Comparison of ENCODE assay signal across 1 cellular context in the genomic region with DNA sequence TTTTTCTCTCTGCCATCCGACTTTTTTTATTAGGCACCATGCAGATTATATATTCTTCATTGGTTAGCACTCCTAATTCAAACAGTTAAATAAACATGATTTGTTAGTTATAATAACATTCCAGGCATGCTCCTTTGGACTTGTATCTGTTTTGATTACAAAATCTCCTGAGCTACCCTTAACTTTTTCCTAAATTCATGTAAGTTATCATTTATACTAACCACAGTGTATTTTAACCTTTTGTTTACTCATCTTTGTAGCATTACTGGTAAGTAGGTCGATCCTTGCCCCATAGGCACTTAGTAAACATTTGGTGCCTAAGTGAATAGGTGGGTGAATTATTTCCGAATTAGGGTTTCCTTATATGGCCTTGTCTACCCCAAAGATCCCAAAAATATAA.
TF ChIP-seq lines count a peak whose summit lies in the region.

No MANE protein-coding gene starts in this region.

TF ChIP-seq in GM23338, 12 proteins besides CTCF, POLR2A, EP300 and RAD21 (continued from another document):
- TF ChIP-seq, protein P1, sequence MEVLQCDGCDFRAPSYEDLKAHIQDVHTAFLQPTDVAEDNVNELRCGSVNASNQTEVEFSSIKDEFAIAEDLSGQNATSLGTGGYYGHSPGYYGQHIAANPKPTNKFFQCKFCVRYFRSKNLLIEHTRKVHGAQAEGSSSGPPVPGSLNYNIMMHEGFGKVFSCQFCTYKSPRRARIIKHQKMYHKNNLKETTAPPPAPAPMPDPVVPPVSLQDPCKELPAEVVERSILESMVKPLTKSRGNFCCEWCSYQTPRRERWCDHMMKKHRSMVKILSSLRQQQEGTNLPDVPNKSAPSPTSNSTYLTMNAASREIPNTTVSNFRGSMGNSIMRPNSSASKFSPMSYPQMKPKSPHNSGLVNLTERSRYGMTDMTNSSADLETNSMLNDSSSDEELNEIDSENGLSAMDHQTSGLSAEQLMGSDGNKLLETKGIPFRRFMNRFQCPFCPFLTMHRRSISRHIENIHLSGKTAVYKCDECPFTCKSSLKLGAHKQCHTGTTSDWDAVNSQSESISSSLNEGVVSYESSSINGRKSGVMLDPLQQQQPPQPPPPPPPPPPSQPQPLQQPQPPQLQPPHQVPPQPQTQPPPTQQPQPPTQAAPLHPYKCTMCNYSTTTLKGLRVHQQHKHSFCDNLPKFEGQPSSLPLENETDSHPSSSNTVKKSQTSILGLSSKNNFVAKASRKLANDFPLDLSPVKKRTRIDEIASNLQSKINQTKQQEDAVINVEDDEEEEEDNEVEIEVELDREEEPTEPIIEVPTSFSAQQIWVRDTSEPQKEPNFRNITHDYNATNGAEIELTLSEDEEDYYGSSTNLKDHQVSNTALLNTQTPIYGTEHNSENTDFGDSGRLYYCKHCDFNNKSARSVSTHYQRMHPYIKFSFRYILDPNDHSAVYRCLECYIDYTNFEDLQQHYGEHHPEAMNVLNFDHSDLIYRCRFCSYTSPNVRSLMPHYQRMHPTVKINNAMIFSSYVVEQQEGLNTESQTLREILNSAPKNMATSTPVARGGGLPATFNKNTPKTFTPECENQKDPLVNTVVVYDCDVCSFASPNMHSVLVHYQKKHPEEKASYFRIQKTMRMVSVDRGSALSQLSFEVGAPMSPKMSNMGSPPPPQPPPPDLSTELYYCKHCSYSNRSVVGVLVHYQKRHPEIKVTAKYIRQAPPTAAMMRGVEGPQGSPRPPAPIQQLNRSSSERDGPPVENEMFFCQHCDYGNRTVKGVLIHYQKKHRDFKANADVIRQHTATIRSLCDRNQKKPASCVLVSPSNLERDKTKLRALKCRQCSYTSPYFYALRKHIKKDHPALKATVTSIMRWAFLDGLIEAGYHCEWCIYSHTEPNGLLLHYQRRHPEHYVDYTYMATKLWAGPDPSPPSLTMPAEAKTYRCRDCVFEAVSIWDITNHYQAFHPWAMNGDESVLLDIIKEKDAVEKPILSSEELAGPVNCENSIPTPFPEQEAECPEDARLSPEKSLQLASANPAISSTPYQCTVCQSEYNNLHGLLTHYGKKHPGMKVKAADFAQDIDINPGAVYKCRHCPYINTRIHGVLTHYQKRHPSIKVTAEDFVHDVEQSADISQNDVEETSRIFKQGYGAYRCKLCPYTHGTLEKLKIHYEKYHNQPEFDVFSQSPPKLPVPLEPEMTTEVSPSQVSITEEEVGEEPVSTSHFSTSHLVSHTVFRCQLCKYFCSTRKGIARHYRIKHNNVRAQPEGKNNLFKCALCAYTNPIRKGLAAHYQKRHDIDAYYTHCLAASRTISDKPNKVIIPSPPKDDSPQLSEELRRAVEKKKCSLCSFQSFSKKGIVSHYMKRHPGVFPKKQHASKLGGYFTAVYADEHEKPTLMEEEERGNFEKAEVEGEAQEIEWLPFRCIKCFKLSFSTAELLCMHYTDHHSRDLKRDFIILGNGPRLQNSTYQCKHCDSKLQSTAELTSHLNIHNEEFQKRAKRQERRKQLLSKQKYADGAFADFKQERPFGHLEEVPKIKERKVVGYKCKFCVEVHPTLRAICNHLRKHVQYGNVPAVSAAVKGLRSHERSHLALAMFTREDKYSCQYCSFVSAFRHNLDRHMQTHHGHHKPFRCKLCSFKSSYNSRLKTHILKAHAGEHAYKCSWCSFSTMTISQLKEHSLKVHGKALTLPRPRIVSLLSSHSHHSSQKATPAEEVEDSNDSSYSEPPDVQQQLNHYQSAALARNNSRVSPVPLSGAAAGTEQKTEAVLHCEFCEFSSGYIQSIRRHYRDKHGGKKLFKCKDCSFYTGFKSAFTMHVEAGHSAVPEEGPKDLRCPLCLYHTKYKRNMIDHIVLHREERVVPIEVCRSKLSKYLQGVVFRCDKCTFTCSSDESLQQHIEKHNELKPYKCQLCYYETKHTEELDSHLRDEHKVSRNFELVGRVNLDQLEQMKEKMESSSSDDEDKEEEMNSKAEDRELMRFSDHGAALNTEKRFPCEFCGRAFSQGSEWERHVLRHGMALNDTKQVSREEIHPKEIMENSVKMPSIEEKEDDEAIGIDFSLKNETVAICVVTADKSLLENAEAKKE (CRISPR knock-in tag; IDR thresholded peaks at IDR 0.05): no peak
- TF ChIP-seq STAT1 (IDR thresholded peaks at IDR 0.05; ENCODE audit: unreplicated experiment) (no peak), ZNF114 (CRISPR knock-in tag; IDR thresholded peaks at IDR 0.05) (no peak)
- TF ChIP-seq, protein P2, sequence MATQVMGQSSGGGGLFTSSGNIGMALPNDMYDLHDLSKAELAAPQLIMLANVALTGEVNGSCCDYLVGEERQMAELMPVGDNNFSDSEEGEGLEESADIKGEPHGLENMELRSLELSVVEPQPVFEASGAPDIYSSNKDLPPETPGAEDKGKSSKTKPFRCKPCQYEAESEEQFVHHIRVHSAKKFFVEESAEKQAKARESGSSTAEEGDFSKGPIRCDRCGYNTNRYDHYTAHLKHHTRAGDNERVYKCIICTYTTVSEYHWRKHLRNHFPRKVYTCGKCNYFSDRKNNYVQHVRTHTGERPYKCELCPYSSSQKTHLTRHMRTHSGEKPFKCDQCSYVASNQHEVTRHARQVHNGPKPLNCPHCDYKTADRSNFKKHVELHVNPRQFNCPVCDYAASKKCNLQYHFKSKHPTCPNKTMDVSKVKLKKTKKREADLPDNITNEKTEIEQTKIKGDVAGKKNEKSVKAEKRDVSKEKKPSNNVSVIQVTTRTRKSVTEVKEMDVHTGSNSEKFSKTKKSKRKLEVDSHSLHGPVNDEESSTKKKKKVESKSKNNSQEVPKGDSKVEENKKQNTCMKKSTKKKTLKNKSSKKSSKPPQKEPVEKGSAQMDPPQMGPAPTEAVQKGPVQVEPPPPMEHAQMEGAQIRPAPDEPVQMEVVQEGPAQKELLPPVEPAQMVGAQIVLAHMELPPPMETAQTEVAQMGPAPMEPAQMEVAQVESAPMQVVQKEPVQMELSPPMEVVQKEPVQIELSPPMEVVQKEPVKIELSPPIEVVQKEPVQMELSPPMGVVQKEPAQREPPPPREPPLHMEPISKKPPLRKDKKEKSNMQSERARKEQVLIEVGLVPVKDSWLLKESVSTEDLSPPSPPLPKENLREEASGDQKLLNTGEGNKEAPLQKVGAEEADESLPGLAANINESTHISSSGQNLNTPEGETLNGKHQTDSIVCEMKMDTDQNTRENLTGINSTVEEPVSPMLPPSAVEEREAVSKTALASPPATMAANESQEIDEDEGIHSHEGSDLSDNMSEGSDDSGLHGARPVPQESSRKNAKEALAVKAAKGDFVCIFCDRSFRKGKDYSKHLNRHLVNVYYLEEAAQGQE (IDR thresholded peaks at IDR 0.05; ENCODE audit: unreplicated experiment): no peak
